9 cellular contexts compared by ENCODE assay signal in genomic region chr20:50844430-50845100, GRCh38. TPM values are rescaled to one million over a fixed set of nuclear protein-coding genes. Genes with fewer than 3 reads are reported as not detected.
DNase-seq lines count a peak whose midpoint lies in the region; ATAC-seq and TF ChIP-seq lines count a peak whose summit lies in the region.
"Had no signal": no experiment of that assay in that cellular context is flagged by ENCODE, and none has a peak within 500 bp of the region (broad histone marks: within the 10 kb centered on the region; RNA-seq: fewer than 3 reads in every experiment).

No MANE protein-coding gene starts in this region.

- 100% methylated on average over 2 of the region's 9 CpGs; no CpG with 5 or more reads in 1 of the 2 experiments for WGBS in IMR-90 (ENCODE audit: extremely low coverage in 2 of 2, insufficient read length in 1 of 2), 2 experiments

- no peak overlapping the region for H2BK5ac ChIP-seq in IMR-90 (ENCODE audit: low read depth, low read length, poor library complexity, severe bottlenecking)

- H3K9me3 ChIP-seq in IMR-90 (ENCODE audit: control insufficient read depth, insufficient read depth, low read length) (no peaks in the 10 kb centered on the region), vagina (no peaks in the 10 kb centered on the region)

- H3K79me1 ChIP-seq in IMR-90 (ENCODE audit: low read depth in 1 of 2, low read length in 2 of 2), result no peaks in the 10 kb centered on the region

- no peak overlapping the region for H4K5ac ChIP-seq in IMR-90 (ENCODE audit: low read depth, low read length)

- H3K27me3 ChIP-seq in IMR-90 (ENCODE audit: control insufficient read depth, insufficient read depth, low read length) (no peaks in the 10 kb centered on the region), vagina (no peaks in the 10 kb centered on the region)

- in situ Hi-C loops in IMR-90 (cut with MboI; ENCODE audit: low sequenced_read_pairs), result no loop called here
- in situ Hi-C loops in astrocyte of the cerebellum (cut with HindIII; ENCODE audit: low sequenced_read_pairs), result no loop called here

- peak overlapping the region; percentile 34 for H2AK9ac ChIP-seq in IMR-90 (replicated peaks; ENCODE audit: low read depth, low read length, poor library complexity)

- peak overlapping the region; percentile 34 for H2AFZ ChIP-seq in IMR-90 (replicated peaks; ENCODE audit: low read length, poor library complexity)

- no TSS peak for BruUV-seq in IMR-90 (replicated peaks; lab: Mats Ljungman, UMichigan)

- no peaks in the 10 kb centered on the region for H4K20me1 ChIP-seq in IMR-90 (ENCODE audit: insufficient read depth, low read length)

- POLR2A ChIA-PET in IMR-90 (lab: Charles Lee; ENCODE audit: unreplicated experiment), result no interaction called here

- CTCF ChIA-PET in IMR-90 (lab: Yijun Ruan, JAX), result no interaction called here

- peaks cover 9% of the 10 kb centered on the region for H3K4me1 ChIP-seq in IMR-90 (ENCODE audit: control insufficient read depth, insufficient read depth, low read length)
- peaks cover 28% of the 10 kb centered on the region for H3K4me1 ChIP-seq in vagina

- H3K27ac ChIP-seq in IMR-90 (ENCODE audit: insufficient read depth, low read length), result no peak overlapping the region
- no peak overlapping the region for H3K27ac ChIP-seq in vagina

- H4K91ac ChIP-seq in IMR-90 (ENCODE audit: insufficient read depth, low read depth, low read length), result no peak overlapping the region

- H3K56ac ChIP-seq in IMR-90 (ENCODE audit: extremely low read depth, insufficient read depth, low read length), result no peak overlapping the region

- H3K9ac ChIP-seq in IMR-90 (ENCODE audit: low read depth, low read length), result no peak overlapping the region

- intact Hi-C loops in IMR-90 (cut with micrococcal nuclease) (no loop called here), vagina (cut with DNase I) (no loop called here)

- peak; percentile 87 for DNase-seq in IMR-90
- DNase-seq in astrocyte of the cerebellum (ENCODE audit: low read depth), result peak; percentile 86
- DNase-seq in stimulated activated CD4-positive, alpha-beta T cell treated with anti-CD3 and anti-CD28 coated beads, Interleukin-2, amount 100 ng/mL, for 4 hours (ENCODE audit: low read depth), result peak; percentile 4
- DNase-seq in NCI-H128 (lab: John Stamatoyannopoulos, UW; ENCODE audit: unreplicated experiment), result no peak
- DNase-seq in vagina (ENCODE audit: extremely low spot score in 2 of 2), result no peak
- DNase-seq in UCSD-AML1 (lab: John Stamatoyannopoulos, UW; ENCODE audit: unreplicated experiment), result no peak
- DNase-seq: natural killer cell had no signal

- TF ChIP-seq CTCF in IMR-90 (conservative IDR thresholded peaks at IDR 0.05; ENCODE audit: low read depth, low read length) (no peak), astrocyte of the cerebellum (IDR thresholded peaks at IDR 0.05; ENCODE audit: low read depth, low read length, missing control alignments) (no peak), vagina (IDR thresholded peaks at IDR 0.05) (no peak)

- no peak overlapping the region for H2BK120ac ChIP-seq in IMR-90 (ENCODE audit: low read depth, low read length)

- no peak for TF ChIP-seq RAD21 in IMR-90 (IDR thresholded peaks at IDR 0.05; ENCODE audit: low read length)

- peaks cover 4% of the 10 kb centered on the region for H3K9me1 ChIP-seq in IMR-90 (ENCODE audit: insufficient read depth, low read length)

- peak overlapping the region; percentile 30; the same call in 1 of the 2 replicates for H3K4ac ChIP-seq in IMR-90 (ENCODE audit: low read depth, low read length)

- H3K14ac ChIP-seq in IMR-90 (replicated peaks; ENCODE audit: low read depth, low read length), result 0 out of 2 replicates have a peak overlapping the region, but pooled peaks have one; percentile 35

- no peak overlapping the region for H2BK20ac ChIP-seq in IMR-90 (ENCODE audit: low read depth, low read length)

- peak overlapping the region; percentile 51; the same call in 1 of the 2 replicates for H2AK5ac ChIP-seq in IMR-90 (ENCODE audit: low read depth, low read length)

- TF ChIP-seq POLR2A in GM15510 (IDR thresholded peaks at IDR 0.05; ENCODE audit: borderline replicate concordance, extremely low read depth, insufficient read length) (peak; percentile 42), IMR-90 (IDR thresholded peaks at IDR 0.05; ENCODE audit: low read depth, low read length) (no peak), vagina (IDR thresholded peaks at IDR 0.05) (no peak)

- H4K8ac ChIP-seq in IMR-90 (ENCODE audit: low read depth in 2 of 2, low read length in 2 of 2), result no peak overlapping the region

- ATAC-seq in GM21576 (IDR thresholded peaks at IDR 0.05; ENCODE audit: unreplicated experiment) (peak; percentile 78), IMR-90 (ENCODE audit: low read depth) (peak; percentile 54)

- dilution Hi-C loops in IMR-90 (cut with HindIII; ENCODE audit: low sequenced_read_pairs, unreplicated experiment), result no loop called here

- H3K18ac ChIP-seq in IMR-90 (ENCODE audit: low read depth, low read length), result no peak overlapping the region

- no peak overlapping the region for H3K4me3 ChIP-seq in IMR-90 (ENCODE audit: insufficient read depth, low read depth, low read length)
- H3K4me3 ChIP-seq in astrocyte of the cerebellum (ENCODE audit: low read depth, low read length), result no peak overlapping the region
- H3K4me3 ChIP-seq in vagina, result no peak overlapping the region

- H2BK15ac ChIP-seq in IMR-90 (ENCODE audit: low read depth, low read length), result no peak overlapping the region

- H3K36me3 ChIP-seq in IMR-90 (ENCODE audit: control insufficient read depth, insufficient read depth, low read length) (peaks cover 7% of the 10 kb centered on the region; the same call in 1 of the 2 replicates), vagina (no peaks in the 10 kb centered on the region)

- no peak overlapping the region for H3K4me2 ChIP-seq in IMR-90 (ENCODE audit: low read depth, low read length)

- no peak overlapping the region for H3K23ac ChIP-seq in IMR-90 (ENCODE audit: low read depth, low read length)

TF ChIP-seq in IMR-90, 13 proteins besides CTCF, POLR2A, EP300 and RAD21:
- TF ChIP-seq ELK1 (IDR thresholded peaks at IDR 0.05; ENCODE audit: borderline replicate concordance, low read depth, low read length) (no peak), FOS (IDR thresholded peaks at IDR 0.05; ENCODE audit: low read depth, low read length) (peak; percentile 53; the same call in 1 of the 2 replicates)

RNA-seq across cellular contexts. Expression of gene BCAS4, which starts 49.7 kb away (rescaled TPM):
- total RNA-seq in IMR-90 (2012; rRNA removed), result 40.0 and 47.5 TPM in 2 replicates
- polyA plus RNA-seq in IMR-90 (2012; rRNA removed), result 42.7 and 46.9 TPM in 2 replicates
- 29.3 and 63.1 TPM in 2 replicates for polyA plus RNA-seq in IMR-90 (2012; cell fraction: cytosol; rRNA removed)
- 24.3 and 25.0 TPM in 2 replicates for polyA plus RNA-seq in IMR-90 (2012; cell fraction: nucleus; rRNA removed; ENCODE audit: low replicate concordance)
- total RNA-seq in vagina, result 1.7 TPM

Comparison
In these comparisons a context has a peak if more than half of its experiments do, and no peak if none do; other contexts are left out.
1. DNase-seq: peak in IMR-90 (single experiment), astrocyte of the cerebellum (single experiment) and stimulated activated CD4-positive, alpha-beta T cell treated with anti-CD3 and anti-CD28 coated beads, Interleukin-2, amount 100 ng/mL, for 4 hours (single experiment); none in NCI-H128 (single experiment), vagina (0 of 2) and UCSD-AML1 (single experiment).
2. RNA of gene BCAS4, which starts 49.7 kb away (total RNA-seq): 40.0 to 47.5 TPM in IMR-90; 1.7 TPM in vagina (single experiment); every median in the first group is over 10 times any median in the second.